13 cellular contexts compared by ENCODE assay signal in genomic region chr19:54788154-54788553, GRCh38. TPM values are rescaled to one million over a fixed set of nuclear protein-coding genes. Genes with fewer than 3 reads are reported as not detected.
"Had no signal": no experiment of that assay in that cellular context is flagged by ENCODE, and none has a peak within 500 bp of the region (broad histone marks: within the 10 kb centered on the region; RNA-seq: fewer than 3 reads in every experiment).

No MANE protein-coding gene starts in this region.

RNA-seq across cellular contexts. Expression of gene KIR2DL4, which starts 15.3 kb away (rescaled TPM):
- total RNA-seq: activated B cell treated with CpG ODN at 0.5 μM for 24 hours; activated CD4-positive, alpha-beta memory T cell treated with anti-CD3 and anti-CD28 coated beads for 36 hours; activated naive CD4-positive, alpha-beta T cell treated with anti-CD3 and anti-CD28 coated beads for 36 hours; activated T-cell treated with anti-CD3 and anti-CD28 coated beads, Interleukin-2, amount 50 U/mL, for 4 hours; astrocyte; body of pancreas; cardiac septum; NCI-H460; Right ventricle myocardium superior had no signal

RNA-seq across cellular contexts. Expression of gene KIR2DL1, which starts 18.6 kb away (rescaled TPM):
- total RNA-seq: activated B cell treated with CpG ODN at 0.5 μM for 24 hours; activated CD4-positive, alpha-beta memory T cell treated with anti-CD3 and anti-CD28 coated beads for 36 hours; activated naive CD4-positive, alpha-beta T cell treated with anti-CD3 and anti-CD28 coated beads for 36 hours; activated naive CD4-positive, alpha-beta T cell treated with anti-CD3 and anti-CD28 coated beads, Interleukin-2, amount 50 U/mL, for 72 hours; activated T-cell treated with anti-CD3 and anti-CD28 coated beads, Interleukin-2, amount 50 U/mL, for 4 hours; activated T-helper 1 cell treated with anti-CD3 and anti-CD28 coated beads, Interleukin-12 subunit alpha, Interleukin-12 subunit beta, Interleukin-2, Interleukin-4 antibody, amounts not matched to agents 30 ng/mL and 10 ng/mL and 1 ng/mL, durations not matched to agents 14 hours and 24 hours and 36 hours; adrenal gland; astrocyte; body of pancreas; breast epithelium; cardiac septum; NCI-H460; Right ventricle myocardium superior had no signal

RNA-seq across cellular contexts. Expression of gene KIR3DL1, which starts 28.1 kb away (rescaled TPM):
- total RNA-seq: activated B cell treated with CpG ODN at 0.5 μM for 24 hours; activated CD4-positive, alpha-beta memory T cell treated with anti-CD3 and anti-CD28 coated beads for 36 hours; activated naive CD4-positive, alpha-beta T cell treated with anti-CD3 and anti-CD28 coated beads for 36 hours; activated T-helper 1 cell treated with anti-CD3 and anti-CD28 coated beads, Interleukin-12 subunit alpha, Interleukin-12 subunit beta, Interleukin-2, Interleukin-4 antibody, amounts not matched to agents 30 ng/mL and 10 ng/mL and 1 ng/mL, durations not matched to agents 14 hours and 24 hours and 36 hours; astrocyte; body of pancreas; cardiac septum; NCI-H460; Right ventricle myocardium superior had no signal

RNA-seq across cellular contexts. Expression of gene KIR2DS4, which starts 44.3 kb away (rescaled TPM):
- total RNA-seq: activated B cell treated with CpG ODN at 0.5 μM for 24 hours; activated CD4-positive, alpha-beta memory T cell treated with anti-CD3 and anti-CD28 coated beads for 36 hours; activated naive CD4-positive, alpha-beta T cell treated with anti-CD3 and anti-CD28 coated beads for 36 hours; activated T-helper 1 cell treated with anti-CD3 and anti-CD28 coated beads, Interleukin-12 subunit alpha, Interleukin-12 subunit beta, Interleukin-2, Interleukin-4 antibody, amounts not matched to agents 30 ng/mL and 10 ng/mL and 1 ng/mL, durations not matched to agents 14 hours and 24 hours and 36 hours; adrenal gland; astrocyte; body of pancreas; breast epithelium; cardiac septum; NCI-H460; Right ventricle myocardium superior had no signal

RNA-seq across cellular contexts. Expression of gene KIR2DL3, which starts 49.8 kb away (rescaled TPM):
- total RNA-seq: activated B cell treated with CpG ODN at 0.5 μM for 24 hours; activated CD4-positive, alpha-beta memory T cell treated with anti-CD3 and anti-CD28 coated beads for 36 hours; activated naive CD4-positive, alpha-beta T cell treated with anti-CD3 and anti-CD28 coated beads for 36 hours; activated T-helper 1 cell treated with anti-CD3 and anti-CD28 coated beads, Interleukin-12 subunit alpha, Interleukin-12 subunit beta, Interleukin-2, Interleukin-4 antibody, amounts not matched to agents 30 ng/mL and 10 ng/mL and 1 ng/mL, durations not matched to agents 14 hours and 24 hours and 36 hours; astrocyte; body of pancreas; breast epithelium; cardiac septum; NCI-H460; Right ventricle myocardium superior had no signal
